1 cellular context compared by ENCODE assay signal in the genomic region with DNA sequence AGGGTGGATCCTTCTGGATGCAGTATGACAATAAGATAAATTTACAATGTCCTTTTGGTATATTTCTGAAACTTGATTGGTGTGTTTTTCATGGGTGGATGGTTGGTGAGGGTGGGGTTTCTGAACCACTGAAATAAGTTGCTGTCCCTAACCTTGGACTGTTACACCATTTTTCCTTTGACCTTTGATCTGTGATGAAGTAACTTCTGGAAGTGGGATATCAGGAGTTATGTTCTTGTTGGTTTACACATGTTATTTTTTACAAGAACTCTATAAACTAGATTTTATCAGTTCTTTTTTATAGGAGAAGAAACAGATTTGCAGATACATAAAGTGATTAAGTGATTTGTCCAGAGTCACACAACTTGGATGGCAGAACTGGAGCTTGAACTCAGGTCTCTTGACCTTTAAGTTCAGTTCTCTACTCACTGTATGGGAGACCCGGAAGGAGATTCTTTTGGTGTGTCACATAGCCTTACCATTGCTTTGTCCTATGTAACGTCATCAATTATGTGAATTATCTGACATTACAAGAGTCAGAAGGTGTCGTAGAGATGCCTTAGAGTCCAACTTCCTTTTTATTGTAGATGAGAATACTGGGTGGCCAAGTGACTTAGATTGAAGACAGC.
TF ChIP-seq lines count a peak whose summit lies in the region.

No MANE protein-coding gene starts in this region.

TF ChIP-seq in liver, 16 proteins besides CTCF, POLR2A, EP300 and RAD21 (continued from another document):
- TF ChIP-seq, protein P1, sequence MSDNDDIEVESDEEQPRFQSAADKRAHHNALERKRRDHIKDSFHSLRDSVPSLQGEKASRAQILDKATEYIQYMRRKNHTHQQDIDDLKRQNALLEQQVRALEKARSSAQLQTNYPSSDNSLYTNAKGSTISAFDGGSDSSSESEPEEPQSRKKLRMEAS (IDR thresholded peaks at IDR 0.05), result peak; percentile 21
- TF ChIP-seq, protein P2, sequence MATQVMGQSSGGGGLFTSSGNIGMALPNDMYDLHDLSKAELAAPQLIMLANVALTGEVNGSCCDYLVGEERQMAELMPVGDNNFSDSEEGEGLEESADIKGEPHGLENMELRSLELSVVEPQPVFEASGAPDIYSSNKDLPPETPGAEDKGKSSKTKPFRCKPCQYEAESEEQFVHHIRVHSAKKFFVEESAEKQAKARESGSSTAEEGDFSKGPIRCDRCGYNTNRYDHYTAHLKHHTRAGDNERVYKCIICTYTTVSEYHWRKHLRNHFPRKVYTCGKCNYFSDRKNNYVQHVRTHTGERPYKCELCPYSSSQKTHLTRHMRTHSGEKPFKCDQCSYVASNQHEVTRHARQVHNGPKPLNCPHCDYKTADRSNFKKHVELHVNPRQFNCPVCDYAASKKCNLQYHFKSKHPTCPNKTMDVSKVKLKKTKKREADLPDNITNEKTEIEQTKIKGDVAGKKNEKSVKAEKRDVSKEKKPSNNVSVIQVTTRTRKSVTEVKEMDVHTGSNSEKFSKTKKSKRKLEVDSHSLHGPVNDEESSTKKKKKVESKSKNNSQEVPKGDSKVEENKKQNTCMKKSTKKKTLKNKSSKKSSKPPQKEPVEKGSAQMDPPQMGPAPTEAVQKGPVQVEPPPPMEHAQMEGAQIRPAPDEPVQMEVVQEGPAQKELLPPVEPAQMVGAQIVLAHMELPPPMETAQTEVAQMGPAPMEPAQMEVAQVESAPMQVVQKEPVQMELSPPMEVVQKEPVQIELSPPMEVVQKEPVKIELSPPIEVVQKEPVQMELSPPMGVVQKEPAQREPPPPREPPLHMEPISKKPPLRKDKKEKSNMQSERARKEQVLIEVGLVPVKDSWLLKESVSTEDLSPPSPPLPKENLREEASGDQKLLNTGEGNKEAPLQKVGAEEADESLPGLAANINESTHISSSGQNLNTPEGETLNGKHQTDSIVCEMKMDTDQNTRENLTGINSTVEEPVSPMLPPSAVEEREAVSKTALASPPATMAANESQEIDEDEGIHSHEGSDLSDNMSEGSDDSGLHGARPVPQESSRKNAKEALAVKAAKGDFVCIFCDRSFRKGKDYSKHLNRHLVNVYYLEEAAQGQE (IDR thresholded peaks at IDR 0.05), result peak; percentile 38
